In genomic region chr5:119343042-119343441, GRCh38 we compare ENCODE assay signal across 14 cellular contexts. TPM values are rescaled to one million over a fixed set of nuclear protein-coding genes. Genes with fewer than 3 reads are reported as not detected.
DNase-seq lines count a peak whose midpoint lies in the region; ATAC-seq and TF ChIP-seq lines count a peak whose summit lies in the region.
"Had no signal": no experiment of that assay in that cellular context is flagged by ENCODE, and none has a peak within 500 bp of the region (broad histone marks: within the 10 kb centered on the region; RNA-seq: fewer than 3 reads in every experiment).

No MANE protein-coding gene starts in this region.

- H3K4me3 ChIP-seq in naive thymus-derived CD4-positive, alpha-beta T cell (ENCODE audit: low read length), result no peak overlapping the region
- H3K4me3 ChIP-seq: SJSA1 had no signal

- H3K27me3 ChIP-seq in CD4-positive, alpha-beta T cell (ENCODE audit: control insufficient read depth, insufficient read depth, low read length), result no peaks in the 10 kb centered on the region
- no peaks in the 10 kb centered on the region for H3K27me3 ChIP-seq in naive thymus-derived CD4-positive, alpha-beta T cell (ENCODE audit: control insufficient read depth in 2 of 2, insufficient read depth in 2 of 2, low read length in 2 of 2)
- H3K27me3 ChIP-seq: SJSA1 had no signal

- H3K27me3 Mint-ChIP-seq in CD4-positive, alpha-beta T cell, result no peaks in the 10 kb centered on the region
- H3K27me3 Mint-ChIP-seq in naive thymus-derived CD4-positive, alpha-beta T cell, result no peaks in the 10 kb centered on the region

- POLR2A ChIA-PET in CD4-positive, alpha-beta T cell (lab: Charles Lee), result interaction anchor here (0.8 to 17.9 kb wide), 8 partner anchors 9 to 73 kb away, joined by 3 to 301 read pairs (median 4); partner anchors contain the start of gene TNFAIP8
- POLR2A ChIA-PET in naive thymus-derived CD4-positive, alpha-beta T cell (lab: Charles Lee), result interaction anchor here (0.9 to 7.2 kb wide), 6 partner anchors 11 to 70 kb away, joined by 4 to 41 read pairs (median 10); partner anchors contain the start of gene TNFAIP8

- peaks cover 49% of the 10 kb centered on the region for H3K36me3 Mint-ChIP-seq in CD4-positive, alpha-beta T cell (ENCODE audit: low read depth)
- H3K36me3 Mint-ChIP-seq in activated naive CD4-positive, alpha-beta T cell treated with anti-CD3 and anti-CD28 coated beads, Interleukin-2, amount 50 U/mL, for 72 hours, result no peaks in the 10 kb centered on the region
- peaks cover 0 to 56% (median 7%) of the 10 kb centered on the region in 5 donors for H3K36me3 Mint-ChIP-seq in naive thymus-derived CD4-positive, alpha-beta T cell

- no peaks in the 10 kb centered on the region for H3K9me3 Mint-ChIP-seq in CD4-positive, alpha-beta T cell
- no peaks in the 10 kb centered on the region for H3K9me3 Mint-ChIP-seq in activated naive CD4-positive, alpha-beta T cell treated with anti-CD3 and anti-CD28 coated beads, Interleukin-2, amount 50 U/mL, for 72 hours
- H3K9me3 Mint-ChIP-seq in naive thymus-derived CD4-positive, alpha-beta T cell, result no peaks in the 10 kb centered on the region

- H3K27ac ChIP-seq in CD4-positive, alpha-beta T cell (ENCODE audit: low read depth, low read length), result peak overlapping the region; percentile 83
- peak overlapping the region; percentile 14 for H3K27ac ChIP-seq in naive thymus-derived CD4-positive, alpha-beta T cell (ENCODE audit: low read depth, low read length)
- H3K27ac ChIP-seq: SJSA1, WERI-Rb-1 had no signal

- no peak for TF ChIP-seq CTCF in CD4-positive, alpha-beta T cell (IDR thresholded peaks at IDR 0.05)

- peaks cover 97% of the 10 kb centered on the region for H3K4me1 Mint-ChIP-seq in CD4-positive, alpha-beta T cell (ENCODE audit: low read depth)
- peaks cover 75 to 98% (median 97%) of the 10 kb centered on the region in 7 donors for H3K4me1 Mint-ChIP-seq in naive thymus-derived CD4-positive, alpha-beta T cell

- CTCF ChIA-PET in CD4-positive, alpha-beta T cell (lab: Charles Lee), result interaction anchor here (1.1 to 4.8 kb wide), 5 partner anchors 12 to 73 kb away, joined by 3 to 36 read pairs (median 8); partner anchors contain the start of gene TNFAIP8
- CTCF ChIA-PET in naive thymus-derived CD4-positive, alpha-beta T cell (lab: Charles Lee), result interaction anchor here (1.1 kb wide), 1 partner anchor 16 kb away, joined by 3 read pairs; no protein-coding TSS in a partner anchor

- H3K4me3 Mint-ChIP-seq in CD4-positive, alpha-beta T cell, result peak overlapping the region; percentile 46
- H3K4me3 Mint-ChIP-seq in naive thymus-derived CD4-positive, alpha-beta T cell, result peak overlapping the region; percentile 38 to 94 (median 81)

- intact Hi-C loops in CD4-positive, alpha-beta T cell (cut with DNase I, micrococcal nuclease), result loop anchor here in 1 of 2 experiments (5.0 kb wide), 3 partner anchors 36 to 71 kb away; no protein-coding TSS in a partner anchor
- intact Hi-C loops in naive thymus-derived CD4-positive, alpha-beta T cell (cut with micrococcal nuclease), result loop anchor here in 1 of 2 donors (5.0 kb wide), 1 partner anchor 321 kb away; no protein-coding TSS in a partner anchor

- H3K36me3 ChIP-seq in naive thymus-derived CD4-positive, alpha-beta T cell (ENCODE audit: control insufficient read depth in 2 of 3, insufficient read depth in 3 of 3, low read length in 3 of 3), result no peaks in the 10 kb centered on the region
- H3K36me3 ChIP-seq: SJSA1 had no signal

- peaks cover 91 to 95% of the 10 kb centered on the region in 2 donors for H3K4me1 ChIP-seq in naive thymus-derived CD4-positive, alpha-beta T cell (ENCODE audit: control insufficient read depth in 2 of 2, insufficient read depth in 2 of 2, low read length in 2 of 2)

- H3K27ac Mint-ChIP-seq in CD4-positive, alpha-beta T cell, result peak overlapping the region; percentile 97
- peak overlapping the region; percentile 96 to 97 for H3K27ac Mint-ChIP-seq in activated naive CD4-positive, alpha-beta T cell treated with anti-CD3 and anti-CD28 coated beads, Interleukin-2, amount 50 U/mL, for 72 hours
- H3K27ac Mint-ChIP-seq in naive thymus-derived CD4-positive, alpha-beta T cell, result peak overlapping the region; percentile 29 to 99 (median 94)

- no peak for DNase-seq in CD4-positive, alpha-beta T cell
- DNase-seq in HCEC 1CT, result peak; percentile 56
- DNase-seq in activated naive CD4-positive, alpha-beta T cell treated with anti-CD3 and anti-CD28 coated beads, Interleukin-2, amount 50 U/mL, for 72 hours (ENCODE audit: low spot score in 2 of 2), result no peak
- no peak for DNase-seq in naive thymus-derived CD4-positive, alpha-beta T cell
- no peak for DNase-seq in NK-92 treated with Interleukin-12 subunit alpha and Interleukin-12 subunit beta, amount 100 ng/mL, for 24 hours (lab: John Stamatoyannopoulos, UW)
- no peak for DNase-seq in putamen (ENCODE audit: low spot score)
- DNase-seq: activated effector memory CD4-positive, alpha-beta T cell treated with Interleukin-2 at 50 U/mL for 16 hours; glutamatergic neuron; kidney; NCI-H2107; retina; WERI-Rb-1 had no signal

- H3K9me3 ChIP-seq in CD4-positive, alpha-beta T cell (ENCODE audit: control insufficient read depth, low read length), result no peaks in the 10 kb centered on the region
- no peaks in the 10 kb centered on the region for H3K9me3 ChIP-seq in naive thymus-derived CD4-positive, alpha-beta T cell (ENCODE audit: control insufficient read depth in 2 of 3, low read length in 3 of 3)
- H3K9me3 ChIP-seq: SJSA1 had no signal

- ATAC-seq in CD4-positive, alpha-beta T cell (ENCODE audit: poor library complexity), result no peak
- no peak for ATAC-seq in activated naive CD4-positive, alpha-beta T cell treated with anti-CD3 and anti-CD28 coated beads, Interleukin-2, amount 50 U/mL, for 72 hours
- no peak for ATAC-seq in naive thymus-derived CD4-positive, alpha-beta T cell
- no peak for ATAC-seq in GM21529 (IDR thresholded peaks at IDR 0.05; ENCODE audit: unreplicated experiment)

RNA-seq across cellular contexts. Expression of gene TNFAIP8, which starts 12.8 kb away (rescaled TPM):
- 100 to 1,000 TPM; 106 to 114 TPM for total RNA-seq in CD4-positive, alpha-beta T cell
- total RNA-seq in activated naive CD4-positive, alpha-beta T cell treated with anti-CD3 and anti-CD28 coated beads, Interleukin-2, amount 50 U/mL, for 72 hours, result 100 to 1,000 TPM; 110 to 146 TPM
- total RNA-seq in naive thymus-derived CD4-positive, alpha-beta T cell, result 100 to 1,000 TPM; 102 to 162 (median 130) TPM
- 100 to 1,000 TPM; 261 to 285 TPM for polyA plus RNA-seq in naive thymus-derived CD4-positive, alpha-beta T cell
